ENCODE assay signal across 1 cellular context in genomic region chr2:207734264-207734635, GRCh38.
TF ChIP-seq lines count a peak whose summit lies in the region.

No MANE protein-coding gene starts in this region.

TF ChIP-seq in K562, 482 proteins besides CTCF, POLR2A, EP300 and RAD21 (continued from another document):
- TF ChIP-seq DEAF1 (CRISPR knock-in tag; IDR thresholded peaks at IDR 0.05), result peak; percentile 44; the same call in 1 of the 2 replicates
